ENCODE assay signal across 9 cellular contexts in genomic region chr19:36032251-36033104, GRCh38. TPM values are rescaled to one million over a fixed set of nuclear protein-coding genes. Genes with fewer than 3 reads are reported as not detected.
DNase-seq lines count a peak whose midpoint lies in the region; ATAC-seq and TF ChIP-seq lines count a peak whose summit lies in the region.
"Had no signal": no experiment of that assay in that cellular context is flagged by ENCODE, and none has a peak within 500 bp of the region (broad histone marks: within the 10 kb centered on the region; RNA-seq: fewer than 3 reads in every experiment).

CLIP3 (minus strand) TSS chr19:36032873; CDS start chr19:36032357, 516 bp downstream.

- intact Hi-C loops in right lobe of liver (cut with DNase I), result no loop called here

- TF ChIP-seq CTCF in HFF-Myc (IDR thresholded peaks at IDR 0.05; ENCODE audit: low read depth, low read length, missing control alignments) (no peak), right lobe of liver (IDR thresholded peaks at IDR 0.05) (peak in 1 of 4 donors; percentile 13)

- ATAC-seq in right lobe of liver (peak in 3 of 4 donors; percentile 20 to 29 (median 21)), GM21447 (IDR thresholded peaks at IDR 0.05; ENCODE audit: unreplicated experiment) (no peak)

- no peaks in the 10 kb centered on the region for H3K27me3 ChIP-seq in right lobe of liver

- peak within 1 kb of the TSS; percentile 59 for H3K4me3 ChIP-seq in HFF-Myc (replicated peaks; ENCODE audit: low read depth, low read length)
- peak within 1 kb of the TSS; percentile 6 to 21 (median 21) for H3K4me3 ChIP-seq in right lobe of liver

- H3K4me1 ChIP-seq in right lobe of liver, result peaks cover 0 to 8% (median 0%) of the 10 kb centered on the region in 4 donors

- no peaks in the 10 kb centered on the region for H3K36me3 ChIP-seq in right lobe of liver

- WGBS in right lobe of liver (ENCODE audit: insufficient coverage, low coverage, low lambda C conversion rate, missing lambda C conversion rate), result 1% methylated on average over 15 of the region's 51 CpGs

- TF ChIP-seq POLR2A in right lobe of liver (IDR thresholded peaks at IDR 0.05), result no peak

- peak; percentile 99 for DNase-seq in AG08396 (ENCODE audit: low spot score)
- no peak for DNase-seq in HFF-Myc (ENCODE audit: extremely low read depth, low read depth)
- DNase-seq in activated CD4-positive, alpha-beta T cell treated with anti-CD3 and anti-CD28 coated beads for 4 hours, result peak; percentile 33 to 45
- DNase-seq in effector CD8-positive, alpha-beta T cell (lab: John Stamatoyannopoulos, UW), result peak; percentile 26
- DNase-seq in right lobe of liver, result peak in 2 of 3 donors; percentile 48 to 60
- DNase-seq in stimulated activated CD4-positive, alpha-beta T cell treated with anti-CD3 and anti-CD28 coated beads, Interleukin-4, amount 100 ng/mL, for 1 hour, result peak; percentile 57
- no peak for DNase-seq in HK-2 (ENCODE audit: unreplicated experiment)

- H3K9me3 ChIP-seq in right lobe of liver, result no peaks in the 10 kb centered on the region

- no peak within 1 kb of the TSS for H3K27ac ChIP-seq in right lobe of liver
- H3K27ac ChIP-seq: epithelial cell of prostate had no signal

RNA-seq across cellular contexts. Expression of gene CLIP3, which starts in this region (rescaled TPM):
- total RNA-seq in right lobe of liver, result 1 to 10 TPM in 2 of 6 experiments, under 1 TPM in 4; 0.55 to 1.6 (median 0.94) TPM

Comparison
In these comparisons a context has a peak if more than half of its experiments do, and no peak if none do; other contexts are left out.
1. DNase-seq: peak in AG08396 (single experiment), activated CD4-positive, alpha-beta T cell treated with anti-CD3 and anti-CD28 coated beads for 4 hours (2 of 2), effector CD8-positive, alpha-beta T cell (single experiment), right lobe of liver (2 of 3) and stimulated activated CD4-positive, alpha-beta T cell treated with anti-CD3 and anti-CD28 coated beads, Interleukin-4, amount 100 ng/mL, for 1 hour (single experiment); none in HFF-Myc (single experiment) and HK-2 (single experiment).